26 cellular contexts compared by ENCODE assay signal in the genomic region with DNA sequence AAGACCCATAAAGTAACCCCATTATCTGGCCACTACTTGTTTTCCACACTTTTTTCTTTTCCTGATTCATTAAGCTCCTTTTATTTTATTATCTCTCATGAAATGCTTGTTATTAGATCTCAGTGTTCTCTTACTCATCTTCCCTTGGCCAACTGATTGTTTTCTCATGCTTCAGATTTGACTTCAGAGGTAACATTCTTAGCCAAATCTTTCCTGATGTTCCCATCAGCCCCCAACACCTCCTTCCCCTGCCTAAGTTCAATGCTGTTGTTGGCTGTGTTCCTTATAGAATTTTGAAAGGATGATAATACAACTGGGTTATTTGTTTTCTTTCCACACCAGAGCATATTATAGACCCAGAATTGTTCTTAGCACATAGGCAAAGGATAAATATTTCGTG.
"Had no signal": no experiment of that assay in that cellular context is flagged by ENCODE, and none has a peak within 500 bp of the region (broad histone marks: within the 10 kb centered on the region; RNA-seq: fewer than 3 reads in every experiment).

No MANE protein-coding gene starts in this region.

- H3K4me3 Mint-ChIP-seq: activated CD8-positive, alpha-beta memory T cell treated with anti-CD3 and anti-CD28 coated beads, Interleukin-2, amount 10 ng/mL, durations not matched to agents 7 days and 5 days; activated naive CD4-positive, alpha-beta T cell treated with anti-CD3 and anti-CD28 coated beads, Interleukin-2, amount 50 U/mL, for 24 hours; activated T-cell treated with anti-CD3 and anti-CD28 coated beads, Interleukin-2, amount 50 U/mL, for 24 hours; activated T-helper 1 cell treated with anti-CD3 and anti-CD28 coated beads, Interleukin-12 subunit alpha, Interleukin-12 subunit beta, Interleukin-2, Interleukin-4 antibody, amounts not matched to agents 30 ng/mL and 10 ng/mL and 1 ng/mL, durations not matched to agents 14 hours and 24 hours and 36 hours; brain; T-cell had no signal

- H3K9me3 ChIP-seq: ascending aorta had no signal

- H3K27ac ChIP-seq: ascending aorta, SK-N-MC had no signal

- H3K36me3 Mint-ChIP-seq: activated CD8-positive, alpha-beta memory T cell treated with anti-CD3 and anti-CD28 coated beads, Interleukin-2, amount 10 ng/mL, durations not matched to agents 7 days and 5 days; activated naive CD4-positive, alpha-beta T cell treated with anti-CD3 and anti-CD28 coated beads, Interleukin-2, amount 50 U/mL, for 24 hours; brain; T-cell had no signal

- H3K27ac Mint-ChIP-seq: activated CD8-positive, alpha-beta memory T cell treated with anti-CD3 and anti-CD28 coated beads, Interleukin-2, amount 10 ng/mL, durations not matched to agents 7 days and 5 days; activated naive CD4-positive, alpha-beta T cell treated with anti-CD3 and anti-CD28 coated beads, Interleukin-2, amount 50 U/mL, for 24 hours; activated T-cell treated with anti-CD3 and anti-CD28 coated beads, Interleukin-2, amount 50 U/mL, for 24 hours; activated T-helper 1 cell treated with anti-CD3 and anti-CD28 coated beads, Interleukin-12 subunit alpha, Interleukin-12 subunit beta, Interleukin-2, Interleukin-4 antibody, amounts not matched to agents 30 ng/mL and 10 ng/mL and 1 ng/mL, durations not matched to agents 14 hours and 24 hours and 36 hours; brain; T-cell had no signal

- H3K27me3 Mint-ChIP-seq: activated CD8-positive, alpha-beta memory T cell treated with anti-CD3 and anti-CD28 coated beads, Interleukin-2, amount 10 ng/mL, durations not matched to agents 7 days and 5 days; activated naive CD4-positive, alpha-beta T cell treated with anti-CD3 and anti-CD28 coated beads, Interleukin-2, amount 50 U/mL, for 24 hours; activated T-cell treated with anti-CD3 and anti-CD28 coated beads, Interleukin-2, amount 50 U/mL, for 24 hours; brain had no signal

- H3K27me3 ChIP-seq: ascending aorta had no signal

- H3K36me3 ChIP-seq: ascending aorta had no signal

- H3K4me3 ChIP-seq: ascending aorta, SK-N-MC had no signal

- DNase-seq: activated CD4-positive, alpha-beta T cell treated with anti-CD3 and anti-CD28 coated beads for 48 hours; activated CD4-positive, alpha-beta T cell treated with anti-CD3 and anti-CD28 coated beads, Interleukin-2, amount 50 U/mL, for 4 hours; activated CD8-positive, alpha-beta memory T cell treated with anti-CD3 and anti-CD28 coated beads, Interleukin-2, amount 10 ng/mL, durations not matched to agents 7 days and 5 days; activated effector memory CD4-positive, alpha-beta T cell treated with Interleukin-2 at 50 U/mL for 16 hours; activated naive CD4-positive, alpha-beta T cell; activated T-cell treated with anti-CD3 and anti-CD28 coated beads, Interleukin-2, amount 50 U/mL, for 24 hours; amniotic stem cell; Kasumi-1; KBM-7; NCI-H1092; NCI-H1417 treated with DMSO at 0.1 percent for 48 hours; NCI-H1694 treated with DMSO at 0.1 percent for 48 hours; NCI-H2029 treated with DMSO at 0.1 percent for 48 hours; NCI-H345; NCI-H510A; NCI-H69; NK-92 treated with Interleukin-12 subunit alpha and Interleukin-12 subunit beta, amount 100 ng/mL, for 24 hours; OCI-M1; RPMI8226; T-cell; T-helper 2 cell had no signal

- H3K9me3 Mint-ChIP-seq: activated naive CD4-positive, alpha-beta T cell treated with anti-CD3 and anti-CD28 coated beads, Interleukin-2, amount 50 U/mL, for 24 hours; activated T-cell treated with anti-CD3 and anti-CD28 coated beads, Interleukin-2, amount 50 U/mL, for 24 hours; activated T-helper 1 cell treated with anti-CD3 and anti-CD28 coated beads, Interleukin-12 subunit alpha, Interleukin-12 subunit beta, Interleukin-2, Interleukin-4 antibody, amounts not matched to agents 30 ng/mL and 10 ng/mL and 1 ng/mL, durations not matched to agents 14 hours and 24 hours and 36 hours; T-cell had no signal

- H3K4me1 Mint-ChIP-seq: activated CD8-positive, alpha-beta memory T cell treated with anti-CD3 and anti-CD28 coated beads, Interleukin-2, amount 10 ng/mL, durations not matched to agents 7 days and 5 days; activated naive CD4-positive, alpha-beta T cell treated with anti-CD3 and anti-CD28 coated beads, Interleukin-2, amount 50 U/mL, for 24 hours; brain; T-cell had no signal
